24 cellular contexts compared by ENCODE assay signal in genomic region chr16:3389663-3390338, GRCh38. TPM values are rescaled to one million over a fixed set of nuclear protein-coding genes. Genes with fewer than 3 reads are reported as not detected.
DNase-seq lines count a peak whose midpoint lies in the region; ATAC-seq, FAIRE-seq and TF ChIP-seq lines count a peak whose summit lies in the region.
"Had no signal": no experiment of that assay in that cellular context is flagged by ENCODE, and none has a peak within 500 bp of the region (broad histone marks: within the 10 kb centered on the region; RNA-seq: fewer than 3 reads in every experiment).

No MANE protein-coding gene starts in this region.

- H2AFZ ChIP-seq in K562 (ENCODE audit: low read depth, low read length): no peak overlapping the region
- H2AFZ ChIP-seq: GM23248 had no signal

- ATAC-seq in right lobe of liver (no peak), K562 (peak; percentile 65), left cardiac atrium (no peak)
- ATAC-seq: Right ventricle myocardium inferior had no signal

- POLR2A ChIA-PET in K562 (lab: Yijun Ruan, JAX): interaction anchor here (1.0 kb wide), 1 partner anchor 12 kb away, joined by 6 read pairs; the partner anchor contains the start of genes ZNF174 and ZSCAN32

- H3K4me1 ChIP-seq in liver (ENCODE audit: control insufficient read depth in 4 of 4, insufficient read depth in 4 of 4, low read length in 3 of 4): no peaks in the 10 kb centered on the region
- no peaks in the 10 kb centered on the region for H3K4me1 ChIP-seq in right lobe of liver
- peaks cover 22 to 27% of the 10 kb centered on the region in 2 experiments for H3K4me1 ChIP-seq in K562 (replicated peaks in 1 of 2; ENCODE audit: control insufficient read depth in 2 of 2, insufficient read depth in 2 of 2, low read length in 2 of 2)
- no peaks in the 10 kb centered on the region for H3K4me1 ChIP-seq in subcutaneous abdominal adipose tissue (ENCODE audit: control insufficient read depth in 5 of 5, insufficient read depth in 5 of 5, low read length in 5 of 5)
- H3K4me1 ChIP-seq: Caco-2, HAP-1, SJSA1 had no signal

- FAIRE-seq in K562 (lab: Jason Lieb, UNC): no peak
- FAIRE-seq: A204.1, GM12891, RCC 7860 had no signal

- BruUV-seq in K562 (replicated peaks; lab: Mats Ljungman, UMichigan): no TSS peak

- intact Hi-C loops in right lobe of liver (cut with DNase I) (loop anchor here in 1 of 2 donors (10.0 kb wide), 1 partner anchor 85 kb away; the partner anchor contains the start of genes TIGD7 and ZNF75A), K562 (cut with micrococcal nuclease) (no loop called here), left cardiac atrium (cut with DNase I) (no loop called here)

- in situ Hi-C loops in K562 (cut with MboI): no loop called here

- H4K20me1 ChIP-seq in K562 (replicated peaks; ENCODE audit: control insufficient read depth, insufficient read depth, low read length): no peaks in the 10 kb centered on the region

- H3K36me3 ChIP-seq in liver (ENCODE audit: control insufficient read depth in 4 of 4, insufficient read depth in 3 of 4, low read depth in 1 of 4, low read length in 3 of 4) (peaks cover 26 to 70% (median 60%) of the 10 kb centered on the region in 4 donors), right lobe of liver (peaks cover 0 to 42% (median 10%) of the 10 kb centered on the region in 4 donors), K562 (ENCODE audit: control insufficient read depth, insufficient read depth, low read length) (peaks cover 69% of the 10 kb centered on the region), subcutaneous abdominal adipose tissue (ENCODE audit: control insufficient read depth in 5 of 5, insufficient read depth in 5 of 5, low read length in 5 of 5) (peaks cover 15 to 67% (median 56%) of the 10 kb centered on the region in 5 donors)

- no peak overlapping the region for H3K9ac ChIP-seq in liver (ENCODE audit: low read depth in 1 of 2, low read length in 2 of 2)
- peak overlapping the region in 1 of 2 experiments; percentile 70; a peak in 1 of 4 replicates for H3K9ac ChIP-seq in K562 (ENCODE audit: insufficient read depth in 1 of 2, low read depth in 2 of 2, low read length in 2 of 2)
- no peak overlapping the region for H3K9ac ChIP-seq in subcutaneous abdominal adipose tissue (ENCODE audit: low read length in 5 of 5)
- H3K9ac ChIP-seq: GM23248 had no signal

- TF ChIP-seq EP300 in K562 (IDR thresholded peaks at IDR 0.05; ENCODE audit: low read length): no peak

- H3K79me2 ChIP-seq in K562 (ENCODE audit: control insufficient read depth, insufficient read depth, low read length): peaks cover 36% of the 10 kb centered on the region

- H3K4me3 ChIP-seq in liver (ENCODE audit: low read depth in 1 of 3, low read length in 3 of 3): peak overlapping the region in 2 of 3 donors; percentile 49 to 62
- no peak overlapping the region for H3K4me3 ChIP-seq in right lobe of liver
- no peak overlapping the region for H3K4me3 ChIP-seq in K562
- peak overlapping the region in 4 of 5 donors; percentile 13 to 45 (median 29) for H3K4me3 ChIP-seq in subcutaneous abdominal adipose tissue (ENCODE audit: low read depth in 1 of 5, low read length in 5 of 5)
- H3K4me3 ChIP-seq: GM23248, HAP-1, SJSA1 had no signal

- H3K9me1 ChIP-seq in K562 (ENCODE audit: control insufficient read depth, insufficient read depth, low read length): no peaks in the 10 kb centered on the region

- TF ChIP-seq RAD21 in liver (IDR thresholded peaks at IDR 0.05): no peak
- no peak for TF ChIP-seq RAD21 in K562 (CRISPR knock-in tag; conservative IDR thresholded peaks at IDR 0.05 in 1 of 2, IDR thresholded peaks at IDR 0.05 in 1 of 2)

- TF ChIP-seq POLR2A in right lobe of liver (IDR thresholded peaks at IDR 0.05) (no peak), K562 (conservative IDR thresholded peaks at IDR 0.05) (no peak)

- H3K27ac ChIP-seq in liver (ENCODE audit: low read depth in 1 of 2, low read length in 2 of 2): no peak overlapping the region
- no peak overlapping the region for H3K27ac ChIP-seq in right lobe of liver
- H3K27ac ChIP-seq in K562 (ENCODE audit: extremely low read depth, low read depth, low read length): peak overlapping the region; percentile 73
- H3K27ac ChIP-seq in subcutaneous abdominal adipose tissue (ENCODE audit: low read depth, low read length): no peak overlapping the region
- H3K27ac ChIP-seq: GM23248, SJSA1 had no signal

- 88% methylated on average over 9 of the region's 9 CpGs for WGBS in liver
- 77% methylated on average over 4 of the region's 9 CpGs for WGBS in right lobe of liver (ENCODE audit: insufficient coverage, low coverage, low lambda C conversion rate, missing lambda C conversion rate)
- WGBS in K562 (ENCODE audit: insufficient coverage, low coverage, missing lambda C conversion rate): 40% methylated on average over 9 of the region's 9 CpGs

- H3K27me3 ChIP-seq in liver (ENCODE audit: control insufficient read depth in 4 of 4, insufficient read depth in 4 of 4, low read length in 3 of 4) (no peaks in the 10 kb centered on the region), right lobe of liver (no peaks in the 10 kb centered on the region), K562 (ENCODE audit: control insufficient read depth in 2 of 2, insufficient read depth in 2 of 2, low read length in 2 of 2) (no peaks in the 10 kb centered on the region), subcutaneous abdominal adipose tissue (ENCODE audit: control insufficient read depth in 5 of 5, insufficient read depth in 4 of 5, low read length in 5 of 5) (no peaks in the 10 kb centered on the region)
- H3K27me3 ChIP-seq: SJSA1 had no signal

- CTCF ChIA-PET in K562 (lab: Yijun Ruan, JAX; ENCODE audit: low intra/inter-chr PET ratio): no interaction called here

- H3K9me3 ChIP-seq in liver (ENCODE audit: control insufficient read depth in 4 of 4, low read length in 3 of 4) (peaks cover 22 to 46% (median 44%) of the 10 kb centered on the region in 4 donors), right lobe of liver (peaks cover 0 to 6% (median 4%) of the 10 kb centered on the region in 4 donors), K562 (replicated peaks; ENCODE audit: control insufficient read depth, insufficient read depth, low read depth, low read length) (peaks cover 20% of the 10 kb centered on the region), subcutaneous abdominal adipose tissue (ENCODE audit: control insufficient read depth in 5 of 5, low read length in 5 of 5) (peaks cover 36 to 69% (median 58%) of the 10 kb centered on the region in 5 donors)
- H3K9me3 ChIP-seq: Caco-2 had no signal

- H3K4me2 ChIP-seq in K562 (ENCODE audit: insufficient read depth, low read length): peak overlapping the region; percentile 70

- DNase-seq in right lobe of liver (no peak), OCI-M2 (lab: John Stamatoyannopoulos, UW; ENCODE audit: unreplicated experiment) (peak; percentile 64), K562 (ENCODE audit: extremely low read depth in 1 of 4, low spot score in 3 of 4) (peak in 2 of 4 experiments; percentile 32 to 41), left cardiac atrium (no peak), NK-92 (lab: John Stamatoyannopoulos, UW; ENCODE audit: unreplicated experiment) (no peak), C1 segment of cervical spinal cord (lab: John Stamatoyannopoulos, UW) (no peak)
- DNase-seq: Caco-2; CD4-positive, alpha-beta memory T cell; DND-41; GM23248; NCI-H1092; NCI-H1436; NCI-H187 treated with DMSO at 0.1 percent for 48 hours; NCI-H345; NCI-H524 treated with DMSO at 0.1 percent for 48 hours; NCI-H82 had no signal

- TF ChIP-seq CTCF in liver (IDR thresholded peaks at IDR 0.05; ENCODE audit: low read depth, low read length, missing input control) (no peak), right lobe of liver (IDR thresholded peaks at IDR 0.05) (no peak), K562 (IDR thresholded peaks at IDR 0.05 in 2 of 3, conservative IDR thresholded peaks at IDR 0.05 in 1 of 3; ENCODE audit: insufficient read depth in 2 of 3, low read depth in 1 of 3, low read length in 3 of 3) (no peak)

RNA-seq across cellular contexts. Expression of gene ZSCAN32, which starts 11.0 kb away (rescaled TPM):
- 1 to 10 TPM; 6.1 to 7.7 TPM for total RNA-seq in liver
- 1 to 10 TPM; 4.2 to 5.9 TPM for polyA plus RNA-seq in liver
- total RNA-seq in right lobe of liver: 1 to 10 TPM; 5.0 to 7.5 (median 5.6) TPM
- 39.5 and 41.5 TPM in 2 replicates for total RNA-seq in K562 (2011; cell fraction: chromatin; rRNA removed; ENCODE audit: low replicate concordance)
- 21.5 and 22.1 TPM in 2 replicates for total RNA-seq in K562 (2011; cell fraction: nucleolus; rRNA removed)
- 24.3 and 25.0 TPM in 2 replicates for total RNA-seq in K562 (2011; cell fraction: nucleoplasm; rRNA removed)
- 14.6 and 16.3 TPM in 2 replicates for total RNA-seq in K562 (2014; rRNA removed)
- 21.1 and 21.3 TPM in 2 replicates for total RNA-seq in K562 (2014; rRNA removed; fragmentation: Illumina TruSeq; extraction: Trizol)
- 16.6 and 17.9 TPM in 2 replicates for total RNA-seq in K562 (2015; rRNA removed; fragmentation: Illumina TruSeq; extraction: Trizol)
- 16.5 TPM in 2 replicates for total RNA-seq in K562 (2021)
- 28.5 and 29.4 TPM in 2 replicates for polyA plus RNA-seq in K562 (2011; rRNA removed)
- 17.9 and 18.3 TPM in 2 replicates for polyA plus RNA-seq in K562 (2011; cell fraction: cytosol; rRNA removed)
- polyA plus RNA-seq in K562 (2011; cell fraction: nucleus; rRNA removed): 32.4 and 37.3 TPM in 2 replicates
- polyA plus RNA-seq in K562 (2012): 11.6 and 20.5 TPM in 2 replicates
- 22.6 and 26.1 TPM in 2 replicates for polyA plus RNA-seq in K562 (2014; fragmentation: Illumina TruSeq; extraction: Trizol)
- 10 to 100 TPM; 16.0 to 24.6 TPM for polyA plus RNA-seq in K562 (2014; fragmentation: Nextera tagmentation; extraction: Ambion mirVana)
- polyA plus RNA-seq in K562 (2014; rRNA removed): 18.4 and 19.2 TPM in 2 replicates
- 20.5 and 21.2 TPM in 2 replicates for polyA minus RNA-seq in K562 (2011; rRNA and poly(A)+ RNA removed)
- polyA minus RNA-seq in K562 (2011; cell fraction: cytosol; rRNA and poly(A)+ RNA removed): 6.0 and 10.7 TPM in 2 replicates
- 8.8 and 13.7 TPM in 2 replicates for polyA minus RNA-seq in K562 (2011; cell fraction: nucleus; rRNA and poly(A)+ RNA removed)
- 1 to 10 TPM; 7.1 to 9.4 TPM for total RNA-seq in left cardiac atrium

RNA-seq across cellular contexts. Expression of gene ZNF174, which starts 11.2 kb away (rescaled TPM):
- 1 to 10 TPM; 4.2 to 4.6 TPM for total RNA-seq in liver
- 1 to 10 TPM; 3.8 to 4.1 TPM for polyA plus RNA-seq in liver
- total RNA-seq in right lobe of liver: 1 to 10 TPM; 3.4 to 5.3 (median 4.1) TPM
- 20.1 and 25.2 TPM in 2 replicates for total RNA-seq in K562 (2011; cell fraction: chromatin; rRNA removed; ENCODE audit: low replicate concordance)
- 18.3 and 21.2 TPM in 2 replicates for total RNA-seq in K562 (2011; cell fraction: nucleolus; rRNA removed)
- total RNA-seq in K562 (2011; cell fraction: nucleoplasm; rRNA removed): 14.8 and 19.4 TPM in 2 replicates
- total RNA-seq in K562 (2014; rRNA removed): 13.7 and 16.3 TPM in 2 replicates
- 10.0 TPM in 2 replicates for total RNA-seq in K562 (2014; rRNA removed; fragmentation: Illumina TruSeq; extraction: Trizol)
- 11.5 and 12.5 TPM in 2 replicates for total RNA-seq in K562 (2015; rRNA removed; fragmentation: Illumina TruSeq; extraction: Trizol)
- total RNA-seq in K562 (2021): 11.2 and 12.4 TPM in 2 replicates
- 13.3 and 14.5 TPM in 2 replicates for polyA plus RNA-seq in K562 (2011; rRNA removed)
- polyA plus RNA-seq in K562 (2011; cell fraction: cytosol; rRNA removed): 9.0 and 10.8 TPM in 2 replicates
- polyA plus RNA-seq in K562 (2011; cell fraction: nucleus; rRNA removed): 23.0 and 23.8 TPM in 2 replicates
- polyA plus RNA-seq in K562 (2012): 9.4 and 13.7 TPM in 2 replicates
- 14.9 and 19.1 TPM in 2 replicates for polyA plus RNA-seq in K562 (2014; fragmentation: Illumina TruSeq; extraction: Trizol)
- polyA plus RNA-seq in K562 (2014; fragmentation: Nextera tagmentation; extraction: Ambion mirVana): 1 to 10 TPM; 5.1 to 8.3 TPM
- polyA plus RNA-seq in K562 (2014; rRNA removed): 12.4 and 13.1 TPM in 2 replicates
- polyA minus RNA-seq in K562 (2011; rRNA and poly(A)+ RNA removed): 5.3 and 7.0 TPM in 2 replicates
- polyA minus RNA-seq in K562 (2011; cell fraction: cytosol; rRNA and poly(A)+ RNA removed): 5.5 and 6.1 TPM in 2 replicates
- polyA minus RNA-seq in K562 (2011; cell fraction: nucleus; rRNA and poly(A)+ RNA removed): 10.0 and 14.0 TPM in 2 replicates
- total RNA-seq in left cardiac atrium: 1 to 10 TPM; 8.6 TPM

RNA-seq across cellular contexts. Expression of gene OR2C1, which starts 34.1 kb away (rescaled TPM):
- total RNA-seq in liver: under 1 TPM; 0.08 to 0.19 TPM
- polyA plus RNA-seq in liver: not detected
- total RNA-seq in right lobe of liver: under 1 TPM in 1 of 6 experiments, not detected in 5; 0.49 TPM
- not detected in 2 replicates for total RNA-seq in K562 (2011; cell fraction: chromatin; rRNA removed; ENCODE audit: low replicate concordance)
- total RNA-seq in K562 (2011; cell fraction: nucleolus; rRNA removed): not detected in 2 replicates
- total RNA-seq in K562 (2011; cell fraction: nucleoplasm; rRNA removed): not detected in 2 replicates
- total RNA-seq in K562 (2014; rRNA removed): not detected in 2 replicates
- not detected in 2 replicates for total RNA-seq in K562 (2014; rRNA removed; fragmentation: Illumina TruSeq; extraction: Trizol)
- total RNA-seq in K562 (2015; rRNA removed; fragmentation: Illumina TruSeq; extraction: Trizol): not detected in 2 replicates
- not detected in 2 replicates for total RNA-seq in K562 (2021)
- polyA plus RNA-seq in K562 (2011; rRNA removed): not detected in 2 replicates
- polyA plus RNA-seq in K562 (2011; cell fraction: cytosol; rRNA removed): not detected in 2 replicates
- not detected in 2 replicates for polyA plus RNA-seq in K562 (2011; cell fraction: nucleus; rRNA removed)
- polyA plus RNA-seq in K562 (2012): not detected in 2 replicates
- polyA plus RNA-seq in K562 (2014; fragmentation: Illumina TruSeq; extraction: Trizol): not detected in 2 replicates
- polyA plus RNA-seq in K562 (2014; fragmentation: Nextera tagmentation; extraction: Ambion mirVana): not detected
- not detected in 2 replicates for polyA plus RNA-seq in K562 (2014; rRNA removed)
- polyA minus RNA-seq in K562 (2011; rRNA and poly(A)+ RNA removed): 0.30 TPM in 1 of 2 replicates, not detected in the other
- not detected in 2 replicates for polyA minus RNA-seq in K562 (2011; cell fraction: cytosol; rRNA and poly(A)+ RNA removed)
- polyA minus RNA-seq in K562 (2011; cell fraction: nucleus; rRNA and poly(A)+ RNA removed): not detected in 2 replicates
- under 1 TPM in 1 of 2 donors, not detected in 1; 0.18 TPM for total RNA-seq in left cardiac atrium
- total RNA-seq: Caco-2; CD4-positive, alpha-beta memory T cell; GM23248; Right ventricle myocardium inferior had no signal
- polyA plus RNA-seq: GM23248 had no signal

RNA-seq across cellular contexts. Expression of gene ZNF597, which starts 53.5 kb away (rescaled TPM):
- total RNA-seq in liver (1 to 10 TPM; 1.2 to 1.7 TPM), right lobe of liver (1 to 10 TPM in 3 of 6 experiments, under 1 TPM in 3; 0.86 to 1.7 (median 1.1) TPM), K562 (2014; rRNA removed) (0.20 and 0.68 TPM in 2 replicates), K562 (2014; rRNA removed; fragmentation: Illumina TruSeq; extraction: Trizol) (0.58 and 0.70 TPM in 2 replicates), K562 (2015; rRNA removed; fragmentation: Illumina TruSeq; extraction: Trizol) (0.57 and 0.62 TPM in 2 replicates), K562 (2021) (0.36 and 0.42 TPM in 2 replicates), left cardiac atrium (1 to 10 TPM; 1.4 to 2.3 TPM)
- polyA plus RNA-seq in liver (under 1 TPM; 0.53 to 0.54 TPM), K562 (2011; rRNA removed) (0.17 and 0.57 TPM in 2 replicates), K562 (2014; fragmentation: Illumina TruSeq; extraction: Trizol) (0.29 and 0.43 TPM in 2 replicates), K562 (2014; fragmentation: Nextera tagmentation; extraction: Ambion mirVana) (under 1 TPM; 0.14 to 0.31 TPM), K562 (2014; rRNA removed) (0.32 and 0.34 TPM in 2 replicates)
- total RNA-seq in K562 (2011; cell fraction: chromatin; rRNA removed; ENCODE audit: low replicate concordance): 0.67 and 1.7 TPM in 2 replicates
- total RNA-seq in K562 (2011; cell fraction: nucleolus; rRNA removed): 0.53 and 0.67 TPM in 2 replicates
- total RNA-seq in K562 (2011; cell fraction: nucleoplasm; rRNA removed): 0.95 and 1.5 TPM in 2 replicates
- polyA plus RNA-seq in K562 (2011; cell fraction: cytosol; rRNA removed): 0.03 and 0.22 TPM in 2 replicates
- 0.27 and 0.73 TPM in 2 replicates for polyA plus RNA-seq in K562 (2011; cell fraction: nucleus; rRNA removed)
- 0.29 and 0.30 TPM in 2 replicates for polyA plus RNA-seq in K562 (2012)
- polyA minus RNA-seq in K562 (2011; rRNA and poly(A)+ RNA removed): 0.32 and 1.0 TPM in 2 replicates
- polyA minus RNA-seq in K562 (2011; cell fraction: cytosol; rRNA and poly(A)+ RNA removed): 0.18 and 0.19 TPM in 2 replicates
- polyA minus RNA-seq in K562 (2011; cell fraction: nucleus; rRNA and poly(A)+ RNA removed): 0.13 and 0.89 TPM in 2 replicates

RNA-seq across cellular contexts. Expression of gene NAA60, which starts 53.7 kb away (rescaled TPM):
- 10 to 100 TPM; 11.3 to 21.3 TPM for total RNA-seq in liver
- polyA plus RNA-seq in liver: 10 to 100 TPM; 29.9 to 41.3 TPM
- total RNA-seq in right lobe of liver: 10 to 100 TPM; 25.0 to 46.6 (median 30.8) TPM
- total RNA-seq in K562 (2011; cell fraction: chromatin; rRNA removed; ENCODE audit: low replicate concordance): 23.6 and 31.0 TPM in 2 replicates
- 14.6 and 17.7 TPM in 2 replicates for total RNA-seq in K562 (2011; cell fraction: nucleolus; rRNA removed)
- total RNA-seq in K562 (2011; cell fraction: nucleoplasm; rRNA removed): 16.4 and 21.2 TPM in 2 replicates
- total RNA-seq in K562 (2014; rRNA removed): 9.5 and 13.7 TPM in 2 replicates
- 9.7 and 13.8 TPM in 2 replicates for total RNA-seq in K562 (2014; rRNA removed; fragmentation: Illumina TruSeq; extraction: Trizol)
- 10.3 and 11.9 TPM in 2 replicates for total RNA-seq in K562 (2015; rRNA removed; fragmentation: Illumina TruSeq; extraction: Trizol)
- 34.4 and 35.4 TPM in 2 replicates for total RNA-seq in K562 (2021)
- 16.0 and 17.2 TPM in 2 replicates for polyA plus RNA-seq in K562 (2011; rRNA removed)
- 13.5 and 27.6 TPM in 2 replicates for polyA plus RNA-seq in K562 (2011; cell fraction: cytosol; rRNA removed)
- 13.9 and 22.0 TPM in 2 replicates for polyA plus RNA-seq in K562 (2011; cell fraction: nucleus; rRNA removed)
- 28.6 and 41.3 TPM in 2 replicates for polyA plus RNA-seq in K562 (2012)
- polyA plus RNA-seq in K562 (2014; fragmentation: Illumina TruSeq; extraction: Trizol): 41.8 and 49.4 TPM in 2 replicates
- polyA plus RNA-seq in K562 (2014; fragmentation: Nextera tagmentation; extraction: Ambion mirVana): 1 to 10 TPM; 2.1 to 2.3 TPM
- polyA plus RNA-seq in K562 (2014; rRNA removed): 21.6 and 25.1 TPM in 2 replicates
- polyA minus RNA-seq in K562 (2011; rRNA and poly(A)+ RNA removed): 13.7 and 14.0 TPM in 2 replicates
- 15.2 and 15.6 TPM in 2 replicates for polyA minus RNA-seq in K562 (2011; cell fraction: cytosol; rRNA and poly(A)+ RNA removed)
- polyA minus RNA-seq in K562 (2011; cell fraction: nucleus; rRNA and poly(A)+ RNA removed): 5.9 and 8.3 TPM in 2 replicates
- total RNA-seq in left cardiac atrium: 10 to 100 TPM; 35.4 to 38.2 TPM

Comparison
In these comparisons a context has a peak if more than half of its experiments do, and no peak if none do; other contexts are left out.
1. H3K4me3 ChIP-seq: peak in liver (2 of 3) and subcutaneous abdominal adipose tissue (4 of 5); none in right lobe of liver (0 of 3) and K562 (single experiment).